In the genomic region with DNA sequence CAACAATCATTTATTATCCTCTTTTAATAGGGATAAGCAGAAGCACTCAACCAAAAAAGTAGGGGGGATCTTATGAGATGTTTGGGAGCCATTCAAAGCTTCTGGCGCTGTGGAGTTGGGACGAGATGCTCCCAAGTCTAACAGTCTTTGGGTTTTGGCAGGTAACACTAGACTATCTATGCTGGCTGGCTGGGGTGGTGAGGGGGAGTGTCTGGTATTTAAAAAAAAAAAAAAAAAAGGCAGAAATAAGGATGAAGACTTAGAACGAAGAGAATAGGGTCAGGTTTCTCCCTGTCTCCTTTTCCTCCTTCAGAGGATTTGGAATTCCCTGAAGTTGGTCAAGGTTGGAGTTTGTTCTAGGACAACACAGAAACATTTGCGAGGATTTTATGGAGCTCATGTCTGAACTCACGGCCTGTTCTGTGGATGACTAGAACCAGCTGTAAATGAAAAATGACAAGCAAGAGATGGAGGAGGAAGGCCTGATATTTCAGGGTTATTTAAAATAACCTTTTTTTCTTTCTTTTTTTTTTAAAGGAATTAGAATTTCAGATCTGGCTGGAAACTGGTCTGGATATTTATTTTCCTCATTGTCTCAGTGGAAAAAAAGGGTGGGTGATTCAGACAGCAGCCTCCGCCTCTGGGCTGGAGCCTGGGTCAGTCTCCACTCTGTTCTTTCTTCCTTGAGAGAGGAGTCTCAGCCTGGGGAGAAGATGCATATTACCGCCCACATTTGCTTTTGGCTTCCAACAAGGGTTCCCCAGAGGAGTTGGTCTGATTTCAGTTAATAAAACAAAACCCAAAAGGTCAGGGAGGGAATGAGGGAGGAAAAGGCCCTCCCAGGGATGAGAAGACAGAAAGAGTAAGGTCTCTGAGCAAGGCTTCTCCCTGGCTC, we compare ENCODE assay signal across 14 cellular contexts.
DNase-seq lines count a peak whose midpoint lies in the region; ATAC-seq and TF ChIP-seq lines count a peak whose summit lies in the region.
"Had no signal": no experiment of that assay in that cellular context is flagged by ENCODE, and none has a peak within 500 bp of the region (broad histone marks: within the 10 kb centered on the region; RNA-seq: fewer than 3 reads in every experiment).

No MANE protein-coding gene starts in this region.

- H3K4me3 ChIP-seq in dorsolateral prefrontal cortex (no peak overlapping the region), skeletal muscle tissue (ENCODE audit: low read length in 3 of 3) (peak overlapping the region in 1 of 3 donors; percentile 7)

- ATAC-seq in HG02623 (IDR thresholded peaks at IDR 0.05; ENCODE audit: unreplicated experiment): no peak

- no peak for DNase-seq in CD14-positive monocyte (ENCODE audit: low spot score)
- DNase-seq in dorsolateral prefrontal cortex: peak in 1 of 10 donors; percentile 14
- DNase-seq in kidney glomerular epithelial cell (lab: John Stamatoyannopoulos, UW): peak; percentile 0
- no peak for DNase-seq in Ammon's horn (ENCODE audit: low spot score)
- DNase-seq in activated effector memory CD4-positive, alpha-beta T cell treated with Interleukin-2 at 50 U/mL for 16 hours: no peak
- no peak for DNase-seq in DMS53 (lab: John Stamatoyannopoulos, UW)
- DNase-seq: activated CD4-positive, alpha-beta T cell treated with anti-CD3 and anti-CD28 coated beads, Interleukin-2, amount 50 U/mL, for 1 hour; activated naive CD4-positive, alpha-beta T cell treated with anti-CD3 and anti-CD28 coated beads for 36 hours; effector CD8-positive, alpha-beta T cell; HFFc6; NCI-H2107 had no signal

- no peak overlapping the region for H3K9ac ChIP-seq in skeletal muscle tissue (ENCODE audit: low read depth in 1 of 3, low read length in 3 of 3)
- H3K9ac ChIP-seq: KMS-11 had no signal

- peaks cover 12 to 18% (median 18%) of the 10 kb centered on the region in 7 donors for H3K9me3 Mint-ChIP-seq in CD14-positive monocyte

- peak overlapping the region in 4 of 7 donors; percentile 20 to 49 (median 46) for H3K27ac Mint-ChIP-seq in CD14-positive monocyte
- H3K27ac Mint-ChIP-seq: activated naive CD4-positive, alpha-beta T cell treated with anti-CD3 and anti-CD28 coated beads for 36 hours; HFFc6 had no signal

- H3K36me3 Mint-ChIP-seq in CD14-positive monocyte: peaks cover 52 to 70% of the 10 kb centered on the region in 2 donors

- peaks cover 16% of the 10 kb centered on the region for H3K4me1 Mint-ChIP-seq in CD14-positive monocyte

- H3K4me1 ChIP-seq in skeletal muscle tissue (ENCODE audit: control insufficient read depth in 3 of 3, insufficient read depth in 3 of 3, low read length in 3 of 3): peaks cover 0 to 3% (median 3%) of the 10 kb centered on the region in 3 donors

- intact Hi-C loops in CD14-positive monocyte (cut with micrococcal nuclease): no loop called here
- intact Hi-C loops in dorsolateral prefrontal cortex (cut with DNase I): no loop called here

- H3K36me3 ChIP-seq in skeletal muscle tissue (ENCODE audit: control insufficient read depth in 3 of 3, insufficient read depth in 3 of 3, low read length in 3 of 3): peaks cover 0 to 2% (median 0%) of the 10 kb centered on the region in 3 donors

- H3K27me3 ChIP-seq in dorsolateral prefrontal cortex (no peaks in the 10 kb centered on the region), skeletal muscle tissue (ENCODE audit: control insufficient read depth in 3 of 3, insufficient read depth in 3 of 3, low read length in 3 of 3) (no peaks in the 10 kb centered on the region)

- peaks cover 0 to 3% (median 0%) of the 10 kb centered on the region in 3 donors for H3K27me3 Mint-ChIP-seq in CD14-positive monocyte (ENCODE audit: low read depth in 3 of 3)

- no peak overlapping the region for H3K4me3 Mint-ChIP-seq in CD14-positive monocyte
- H3K4me3 Mint-ChIP-seq: activated naive CD4-positive, alpha-beta T cell treated with anti-CD3 and anti-CD28 coated beads for 36 hours; HFFc6 had no signal

- TF ChIP-seq CTCF in CD14-positive monocyte (IDR thresholded peaks at IDR 0.05): no peak
- no peak for TF ChIP-seq CTCF in dorsolateral prefrontal cortex (IDR thresholded peaks at IDR 0.05 in 54 of 56, conservative IDR thresholded peaks at IDR 0.05 in 2 of 56; ENCODE audit: low read depth in 1 of 56, partially characterized antibody in 56 of 56)

- H3K27ac ChIP-seq in dorsolateral prefrontal cortex (peak overlapping the region; percentile 10 to 95 (median 79)), skeletal muscle tissue (ENCODE audit: low read depth, low read length) (peak overlapping the region; percentile 54)
- H3K27ac ChIP-seq: KMS-11 had no signal

- H3K9me3 ChIP-seq in skeletal muscle tissue (ENCODE audit: control insufficient read depth in 3 of 3, low read length in 3 of 3): peaks cover 0 to 3% (median 0%) of the 10 kb centered on the region in 3 donors
